9 cellular contexts compared by ENCODE assay signal in genomic region chr12:111429760-111430417, GRCh38. TPM values are rescaled to one million over a fixed set of nuclear protein-coding genes. Genes with fewer than 3 reads are reported as not detected.
DNase-seq lines count a peak whose midpoint lies in the region; FAIRE-seq lines count a peak whose summit lies in the region.
"Had no signal": no experiment of that assay in that cellular context is flagged by ENCODE, and none has a peak within 500 bp of the region (broad histone marks: within the 10 kb centered on the region; RNA-seq: fewer than 3 reads in every experiment).

No MANE protein-coding gene starts in this region.

- H3K36me3 Mint-ChIP-seq in activated CD4-positive, alpha-beta memory T cell treated with anti-CD3 and anti-CD28 coated beads, Interleukin-2, amount 10 ng/mL, durations not matched to agents 7 days and 5 days (ENCODE audit: low read depth), result peaks cover 21% of the 10 kb centered on the region

- peak overlapping the region; percentile 89 for H3K27ac Mint-ChIP-seq in activated CD4-positive, alpha-beta memory T cell treated with anti-CD3 and anti-CD28 coated beads, Interleukin-2, amount 10 ng/mL, durations not matched to agents 7 days and 5 days

- H3K27ac ChIP-seq in esophagus (ENCODE audit: low read depth in 2 of 2, low read length in 1 of 2), result peak overlapping the region; percentile 66 to 69
- H3K27ac ChIP-seq: SJSA1 had no signal

- H3K27me3 Mint-ChIP-seq in activated CD4-positive, alpha-beta memory T cell treated with anti-CD3 and anti-CD28 coated beads, Interleukin-2, amount 10 ng/mL, durations not matched to agents 7 days and 5 days, result no peaks in the 10 kb centered on the region

- WGBS in esophagus, 2 donors, result 49 to 63% methylated on average over 22 of the region's 22 CpGs

- no peaks in the 10 kb centered on the region for H3K36me3 ChIP-seq in esophagus (ENCODE audit: control insufficient read depth in 2 of 2, insufficient read depth in 2 of 2, low read length in 1 of 2)

- no peak overlapping the region for H3K4me3 ChIP-seq in esophagus (ENCODE audit: low read depth in 1 of 2, low read length in 2 of 2)
- H3K4me3 ChIP-seq: SJSA1 had no signal

- no peaks in the 10 kb centered on the region for H3K9me3 ChIP-seq in esophagus (ENCODE audit: control insufficient read depth in 2 of 2, insufficient read depth in 1 of 2, low read depth in 1 of 2, low read length in 1 of 2)
- H3K9me3 ChIP-seq: SJSA1 had no signal

- H3K4me3 Mint-ChIP-seq in activated CD4-positive, alpha-beta memory T cell treated with anti-CD3 and anti-CD28 coated beads, Interleukin-2, amount 10 ng/mL, durations not matched to agents 7 days and 5 days, result peak overlapping the region; percentile 70

- H3K4me1 ChIP-seq in esophagus (ENCODE audit: control insufficient read depth in 2 of 2, insufficient read depth in 2 of 2, low read length in 1 of 2), result peaks cover 4 to 6% of the 10 kb centered on the region in 2 donors

- POLR2A ChIA-PET in activated CD4-positive, alpha-beta memory T cell treated with anti-CD3 and anti-CD28 coated beads, Interleukin-2, amount 10 ng/mL, durations not matched to agents 7 days and 5 days (lab: Charles Lee), result interaction anchor here (0.7 to 13.5 kb wide), 9 partner anchors 11 to 412 kb away, joined by 3 to 252 read pairs (median 5); partner anchors contain the start of genes ACAD10, BRAP, MAPKAPK5 and SH2B3

- DNase-seq in GM19239 (ENCODE audit: insufficient read length, low spot score), result no peak
- DNase-seq in activated CD4-positive, alpha-beta memory T cell treated with anti-CD3 and anti-CD28 coated beads, Interleukin-2, amount 10 ng/mL, durations not matched to agents 7 days and 5 days, result peak; percentile 86
- peak; percentile 53 to 54 for DNase-seq in stimulated activated CD8-positive, alpha-beta memory T cell treated with anti-CD3 and anti-CD28 coated beads, Interleukin-7, amount 100 ng/mL, for 48 hours (ENCODE audit: extremely low read depth in 1 of 2, low read depth in 1 of 2)
- DNase-seq in kidney glomerular epithelial cell (lab: John Stamatoyannopoulos, UW), result no peak
- no peak for DNase-seq in DMS79 (lab: John Stamatoyannopoulos, UW)
- no peak for DNase-seq in cerebellum (ENCODE audit: low spot score)
- DNase-seq in COLO668 (lab: John Stamatoyannopoulos, UW; ENCODE audit: unreplicated experiment), result no peak

- H3K27me3 ChIP-seq in esophagus (ENCODE audit: control insufficient read depth in 1 of 2, insufficient read depth in 2 of 2, low read length in 2 of 2), result no peaks in the 10 kb centered on the region
- H3K27me3 ChIP-seq: SJSA1 had no signal

- FAIRE-seq in GM19239 (lab: Jason Lieb, UNC), result peak; percentile 39

- CTCF ChIA-PET in activated CD4-positive, alpha-beta memory T cell treated with anti-CD3 and anti-CD28 coated beads, Interleukin-2, amount 10 ng/mL, durations not matched to agents 7 days and 5 days (lab: Charles Lee), result interaction anchor here (1.0 to 4.2 kb wide), 7 partner anchors 15 to 34 kb away, joined by 4 to 33 read pairs (median 16); no protein-coding TSS in a partner anchor

- no peaks in the 10 kb centered on the region for H3K9me3 Mint-ChIP-seq in activated CD4-positive, alpha-beta memory T cell treated with anti-CD3 and anti-CD28 coated beads, Interleukin-2, amount 10 ng/mL, durations not matched to agents 7 days and 5 days

- peaks cover 96% of the 10 kb centered on the region for H3K4me1 Mint-ChIP-seq in activated CD4-positive, alpha-beta memory T cell treated with anti-CD3 and anti-CD28 coated beads, Interleukin-2, amount 10 ng/mL, durations not matched to agents 7 days and 5 days

RNA-seq across cellular contexts. Expression of gene SH2B3, which starts 24.2 kb away (rescaled TPM):
- total RNA-seq in activated CD4-positive, alpha-beta memory T cell treated with anti-CD3 and anti-CD28 coated beads, Interleukin-2, amount 10 ng/mL, durations not matched to agents 7 days and 5 days, result 10 to 100 TPM; 18.8 to 20.2 TPM
- 1 to 10 TPM in 1 of 2 donors, under 1 TPM in 1; 0.79 to 1.8 TPM for polyA plus RNA-seq in esophagus
- 3.9 TPM for total RNA-seq in cerebellum

Comparison
In these comparisons a context has a peak if more than half of its experiments do, and no peak if none do; other contexts are left out.
1. DNase-seq: peak in activated CD4-positive, alpha-beta memory T cell treated with anti-CD3 and anti-CD28 coated beads, Interleukin-2, amount 10 ng/mL, durations not matched to agents 7 days and 5 days (single experiment) and stimulated activated CD8-positive, alpha-beta memory T cell treated with anti-CD3 and anti-CD28 coated beads, Interleukin-7, amount 100 ng/mL, for 48 hours (2 of 2); none in GM19239 (single experiment), kidney glomerular epithelial cell (single experiment), DMS79 (single experiment), cerebellum (single experiment) and COLO668 (single experiment).